Comparison of ENCODE assay signal across 8 cellular contexts in genomic region chr10:17616403-17617030, GRCh38. TPM values are rescaled to one million over a fixed set of nuclear protein-coding genes. Genes with fewer than 3 reads are reported as not detected.
A peak's percentile ranks its signal among the peaks of the same experiment; 100 is the strongest.
DNase-seq lines count a peak whose midpoint lies in the region; ATAC-seq and TF ChIP-seq lines count a peak whose summit lies in the region.

No MANE protein-coding gene starts in this region.

- peaks cover 16% of the 10 kb centered on the region for H3K27me3 Mint-ChIP-seq in activated B cell treated with CpG ODN at 0.5 μM for 24 hours
- peaks cover 12% of the 10 kb centered on the region for H3K27me3 Mint-ChIP-seq in dendritic cell treated with granulocyte-macrophage colony-stimulating factor and Interleukin-4, amounts not matched to agents 40 ng/mL and 50 ng/mL, for 4 days

- peak; percentile 67 for DNase-seq in GF-D8 (lab: John Stamatoyannopoulos, UW)
- peak; percentile 32 for DNase-seq in activated B cell treated with CpG ODN at 0.5 μM for 24 hours
- peak; percentile 80 to 94 for DNase-seq in left lung
- peak; percentile 19 for DNase-seq in stimulated activated CD4-positive, alpha-beta T cell treated with anti-CD3 and anti-CD28 coated beads, Interleukin-4, amount 100 ng/mL, for 24 hours
- DNase-seq in NAMALWA (ENCODE audit: low spot score): no peak

- H3K4me1 Mint-ChIP-seq in activated B cell treated with CpG ODN at 0.5 μM for 24 hours: peaks cover 9% of the 10 kb centered on the region
- H3K4me1 Mint-ChIP-seq in dendritic cell treated with granulocyte-macrophage colony-stimulating factor and Interleukin-4, amounts not matched to agents 40 ng/mL and 50 ng/mL, for 4 days (ENCODE audit: low read depth): peaks cover 8% of the 10 kb centered on the region

- no peak for TF ChIP-seq EP300 in Ishikawa (IDR thresholded peaks at IDR 0.05; ENCODE audit: borderline replicate concordance)

- ATAC-seq in GM21737 (IDR thresholded peaks at IDR 0.05; ENCODE audit: unreplicated experiment): peak; percentile 41
- peak; percentile 55 for ATAC-seq in activated B cell treated with CpG ODN at 0.5 μM for 24 hours (ENCODE audit: low read depth)
- peak; percentile 90 for ATAC-seq in left lung

- no peaks in the 10 kb centered on the region for H3K36me3 Mint-ChIP-seq in activated B cell treated with CpG ODN at 0.5 μM for 24 hours (ENCODE audit: low read depth)
- H3K36me3 Mint-ChIP-seq in dendritic cell treated with granulocyte-macrophage colony-stimulating factor and Interleukin-4, amounts not matched to agents 40 ng/mL and 50 ng/mL, for 4 days (ENCODE audit: low read depth): no peaks in the 10 kb centered on the region

- no peak for TF ChIP-seq RAD21 in Ishikawa (IDR thresholded peaks at IDR 0.05; ENCODE audit: low read depth)

- no peaks in the 10 kb centered on the region for H3K9me3 Mint-ChIP-seq in activated B cell treated with CpG ODN at 0.5 μM for 24 hours
- H3K9me3 Mint-ChIP-seq in dendritic cell treated with granulocyte-macrophage colony-stimulating factor and Interleukin-4, amounts not matched to agents 40 ng/mL and 50 ng/mL, for 4 days: no peaks in the 10 kb centered on the region

- TF ChIP-seq CTCF in activated B cell treated with CpG ODN at 0.5 μM for 24 hours (IDR thresholded peaks at IDR 0.05) (no peak), left lung (IDR thresholded peaks at IDR 0.05) (no peak)

- intact Hi-C loops in activated B cell treated with CpG ODN at 0.5 μM for 24 hours (cut with micrococcal nuclease) (loop anchor here (1.0 to 5.0 kb wide), 3 partner anchors 28 to 66 kb away; partner anchors contain the start of gene STAM), left lung (cut with DNase I) (loop anchor here in 1 of 2 donors (10.0 kb wide), 1 partner anchor 118 kb away; no protein-coding TSS in a partner anchor)
- intact Hi-C loops in dendritic cell treated with granulocyte-macrophage colony-stimulating factor and Interleukin-4, amounts not matched to agents 40 ng/mL and 50 ng/mL, for 4 days (cut with micrococcal nuclease): loop anchor here (10.0 kb wide), 1 partner anchor 258 kb away; no protein-coding TSS in a partner anchor

- peak overlapping the region; percentile 74 to 89 for H3K4me3 ChIP-seq in left lung

- no peaks in the 10 kb centered on the region for H3K36me3 ChIP-seq in left lung

- POLR2A ChIA-PET in activated B cell treated with CpG ODN at 0.5 μM for 24 hours (lab: Charles Lee): interaction anchor here (0.6 to 2.2 kb wide), 6 partner anchors 16 to 91 kb away, joined by 3 to 10 read pairs (median 4); partner anchors contain the start of gene STAM

- H3K27me3 ChIP-seq in left lung: peaks cover 0 to 20% of the 10 kb centered on the region in 2 donors

- H3K27ac Mint-ChIP-seq in activated B cell treated with CpG ODN at 0.5 μM for 24 hours: no peak overlapping the region
- no peak overlapping the region for H3K27ac Mint-ChIP-seq in dendritic cell treated with granulocyte-macrophage colony-stimulating factor and Interleukin-4, amounts not matched to agents 40 ng/mL and 50 ng/mL, for 4 days

- H3K9me3 ChIP-seq in left lung: no peaks in the 10 kb centered on the region

- H3K27ac ChIP-seq in left lung: peak overlapping the region; percentile 90 to 92

- H3K4me3 Mint-ChIP-seq in activated B cell treated with CpG ODN at 0.5 μM for 24 hours: peak overlapping the region; percentile 65
- peak overlapping the region; percentile 74 for H3K4me3 Mint-ChIP-seq in dendritic cell treated with granulocyte-macrophage colony-stimulating factor and Interleukin-4, amounts not matched to agents 40 ng/mL and 50 ng/mL, for 4 days

- CTCF ChIA-PET in activated B cell treated with CpG ODN at 0.5 μM for 24 hours (lab: Charles Lee): interaction anchor here (0.7 kb wide), 1 partner anchor 415 kb away, joined by 4 read pairs; the partner anchor contains the start of gene TRDMT1

- peaks cover 0 to 11% of the 10 kb centered on the region in 2 donors for H3K4me1 ChIP-seq in left lung

TF ChIP-seq in Ishikawa, 13 proteins besides CTCF, POLR2A, EP300 and RAD21:
- TF ChIP-seq TCF12 (IDR thresholded peaks at IDR 0.05; ENCODE audit: low read depth) (0 out of 2 replicates have a peak, but pooled peaks have one; percentile 24), CEBPB (IDR thresholded peaks at IDR 0.05) (peak; percentile 88), ZBTB7A (IDR thresholded peaks at IDR 0.05; ENCODE audit: low read depth) (no peak), TAF1 (IDR thresholded peaks at IDR 0.05; ENCODE audit: low read depth) (no peak), YY1 (IDR thresholded peaks at IDR 0.05; ENCODE audit: low read depth) (no peak), TEAD4 (IDR thresholded peaks at IDR 0.05) (peak; percentile 80), NFIC (IDR thresholded peaks at IDR 0.05) (no peak), FOXM1 (IDR thresholded peaks at IDR 0.05; ENCODE audit: borderline replicate concordance, low read depth) (no peak), EGR1 (IDR thresholded peaks at IDR 0.05) (no peak), CREB1 (IDR thresholded peaks at IDR 0.05; ENCODE audit: low read depth) (no peak), MAX (IDR thresholded peaks at IDR 0.05) (no peak)
- TF ChIP-seq, protein P1, sequence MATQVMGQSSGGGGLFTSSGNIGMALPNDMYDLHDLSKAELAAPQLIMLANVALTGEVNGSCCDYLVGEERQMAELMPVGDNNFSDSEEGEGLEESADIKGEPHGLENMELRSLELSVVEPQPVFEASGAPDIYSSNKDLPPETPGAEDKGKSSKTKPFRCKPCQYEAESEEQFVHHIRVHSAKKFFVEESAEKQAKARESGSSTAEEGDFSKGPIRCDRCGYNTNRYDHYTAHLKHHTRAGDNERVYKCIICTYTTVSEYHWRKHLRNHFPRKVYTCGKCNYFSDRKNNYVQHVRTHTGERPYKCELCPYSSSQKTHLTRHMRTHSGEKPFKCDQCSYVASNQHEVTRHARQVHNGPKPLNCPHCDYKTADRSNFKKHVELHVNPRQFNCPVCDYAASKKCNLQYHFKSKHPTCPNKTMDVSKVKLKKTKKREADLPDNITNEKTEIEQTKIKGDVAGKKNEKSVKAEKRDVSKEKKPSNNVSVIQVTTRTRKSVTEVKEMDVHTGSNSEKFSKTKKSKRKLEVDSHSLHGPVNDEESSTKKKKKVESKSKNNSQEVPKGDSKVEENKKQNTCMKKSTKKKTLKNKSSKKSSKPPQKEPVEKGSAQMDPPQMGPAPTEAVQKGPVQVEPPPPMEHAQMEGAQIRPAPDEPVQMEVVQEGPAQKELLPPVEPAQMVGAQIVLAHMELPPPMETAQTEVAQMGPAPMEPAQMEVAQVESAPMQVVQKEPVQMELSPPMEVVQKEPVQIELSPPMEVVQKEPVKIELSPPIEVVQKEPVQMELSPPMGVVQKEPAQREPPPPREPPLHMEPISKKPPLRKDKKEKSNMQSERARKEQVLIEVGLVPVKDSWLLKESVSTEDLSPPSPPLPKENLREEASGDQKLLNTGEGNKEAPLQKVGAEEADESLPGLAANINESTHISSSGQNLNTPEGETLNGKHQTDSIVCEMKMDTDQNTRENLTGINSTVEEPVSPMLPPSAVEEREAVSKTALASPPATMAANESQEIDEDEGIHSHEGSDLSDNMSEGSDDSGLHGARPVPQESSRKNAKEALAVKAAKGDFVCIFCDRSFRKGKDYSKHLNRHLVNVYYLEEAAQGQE (IDR thresholded peaks at IDR 0.05; ENCODE audit: low read depth): no peak
- TF ChIP-seq, protein P2, sequence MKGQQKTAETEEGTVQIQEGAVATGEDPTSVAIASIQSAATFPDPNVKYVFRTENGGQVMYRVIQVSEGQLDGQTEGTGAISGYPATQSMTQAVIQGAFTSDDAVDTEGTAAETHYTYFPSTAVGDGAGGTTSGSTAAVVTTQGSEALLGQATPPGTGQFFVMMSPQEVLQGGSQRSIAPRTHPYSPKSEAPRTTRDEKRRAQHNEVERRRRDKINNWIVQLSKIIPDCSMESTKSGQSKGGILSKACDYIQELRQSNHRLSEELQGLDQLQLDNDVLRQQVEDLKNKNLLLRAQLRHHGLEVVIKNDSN (IDR thresholded peaks at IDR 0.05): no peak

RNA-seq across cellular contexts. Expression of gene HACD1, which starts 0.7 kb away (rescaled TPM):
- total RNA-seq in activated B cell treated with CpG ODN at 0.5 μM for 24 hours (1.8 and 2.6 TPM in 2 replicates), left lung (10 to 100 TPM; 45.1 to 47.0 TPM)

RNA-seq across cellular contexts. Expression of gene STAM, which starts 27.4 kb away (rescaled TPM):
- total RNA-seq in activated B cell treated with CpG ODN at 0.5 μM for 24 hours (25.5 and 28.7 TPM in 2 replicates), left lung (10 to 100 TPM; 36.4 to 42.3 TPM)

Comparison
In these comparisons a context has a peak if more than half of its experiments do, and no peak if none do; other contexts are left out.
1. RNA of gene HACD1, which starts 0.7 kb away (total RNA-seq): 45.1 to 47.0 TPM in left lung; 1.8 to 2.6 TPM in activated B cell treated with CpG ODN at 0.5 μM for 24 hours; every median in the first group is over 10 times any median in the second.
2. Peak in every context shown above with its lines, with median percentiles within 50 percentile points of each other: ATAC-seq.